Comparison of ENCODE assay signal across 7 cellular contexts in the genomic region with DNA sequence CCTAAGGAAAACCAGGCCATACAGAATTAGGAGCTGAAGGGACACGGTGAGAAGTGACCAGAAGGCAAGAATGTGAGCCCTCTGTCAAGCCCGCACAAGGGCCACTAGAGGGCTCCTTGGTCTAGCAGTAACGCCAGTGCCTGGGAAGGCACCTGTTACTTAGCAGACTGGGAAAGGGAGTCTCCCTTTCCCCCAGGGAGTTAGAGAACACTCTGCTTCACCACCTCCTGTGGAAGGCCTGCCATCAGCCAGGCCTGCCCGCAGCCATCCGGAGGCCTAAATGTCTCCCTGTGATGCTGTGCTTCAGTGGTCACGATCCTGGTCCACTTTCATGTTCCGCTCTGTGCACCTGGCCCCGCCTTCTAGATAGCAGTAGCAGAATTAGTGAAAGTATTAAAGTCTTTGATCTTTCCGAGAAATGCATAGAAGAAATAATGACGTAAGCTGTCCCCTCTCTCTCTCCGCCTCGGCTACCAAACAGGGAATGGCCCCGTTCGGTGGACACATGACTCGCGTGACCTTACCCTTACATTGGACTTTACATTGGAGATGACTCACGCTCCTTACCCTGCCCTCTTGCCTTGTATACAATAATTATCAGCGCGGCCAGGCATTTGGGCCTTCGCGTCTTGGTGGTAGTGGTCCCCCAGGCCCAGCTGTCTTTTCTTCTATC.
DNase-seq lines count a peak whose midpoint lies in the region; ATAC-seq and TF ChIP-seq lines count a peak whose summit lies in the region.

No MANE protein-coding gene starts in this region.

- no peak overlapping the region for H3K27ac ChIP-seq in coronary artery

- peak; percentile 56 for TF ChIP-seq CTCF in coronary artery (IDR thresholded peaks at IDR 0.05)

- H3K4me3 ChIP-seq in coronary artery = no peak overlapping the region

- ATAC-seq in HG02588 (IDR thresholded peaks at IDR 0.05; ENCODE audit: unreplicated experiment) (no peak), GM21423 (IDR thresholded peaks at IDR 0.05; ENCODE audit: unreplicated experiment) (no peak)

- DNase-seq in ELF-1 (ENCODE audit: low read depth, low spot score) = peak; percentile 78
- DNase-seq in Kasumi-1 (lab: John Stamatoyannopoulos, UW) = peak; percentile 37 to 65
- DNase-seq in RPMI8226 = peak; percentile 77
- DNase-seq in coronary artery (ENCODE audit: low spot score) = no peak
- DNase-seq in medulla oblongata (ENCODE audit: extremely low spot score) = peak; percentile 73
